In the genomic region with DNA sequence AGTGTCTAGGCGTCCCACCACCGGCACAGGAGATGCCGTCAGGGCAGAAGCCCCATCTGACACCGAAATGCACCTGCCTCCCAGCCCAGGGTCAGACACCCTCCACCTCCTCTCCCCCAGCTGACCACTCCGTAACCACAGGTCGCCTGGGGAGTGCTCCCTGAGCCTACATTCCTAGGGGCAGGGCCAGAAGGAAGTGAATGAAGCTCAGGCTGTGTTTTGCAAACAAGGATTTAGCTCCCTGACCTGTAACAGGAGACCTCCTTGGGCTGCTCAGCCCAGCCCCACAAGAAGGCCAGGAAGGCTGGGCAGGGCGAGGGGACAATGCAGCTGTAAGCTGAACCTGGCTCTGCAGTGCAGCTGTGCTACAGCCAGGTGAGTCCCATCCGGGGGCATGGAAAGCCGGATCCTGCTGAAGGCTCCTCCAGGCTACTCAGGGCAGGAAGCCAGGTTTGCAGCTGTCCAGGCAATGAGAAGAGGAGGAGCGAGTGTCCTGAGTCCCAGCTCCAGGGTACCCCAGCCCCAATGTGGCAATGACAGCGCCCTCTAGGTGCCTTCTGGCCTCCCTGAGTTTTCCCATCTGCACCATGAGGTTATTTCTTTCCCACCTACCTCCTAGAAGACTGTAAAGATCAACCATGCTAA, we compare ENCODE assay signal across 17 cellular contexts. TPM values are rescaled to one million over a fixed set of nuclear protein-coding genes. Genes with fewer than 3 reads are reported as not detected.
DNase-seq lines count a peak whose midpoint lies in the region; ATAC-seq and TF ChIP-seq lines count a peak whose summit lies in the region.
"Had no signal": no experiment of that assay in that cellular context is flagged by ENCODE, and none has a peak within 500 bp of the region (broad histone marks: within the 10 kb centered on the region; RNA-seq: fewer than 3 reads in every experiment).

No MANE protein-coding gene starts in this region.

- POLR2A ChIA-PET in PC-3 (lab: Charles Lee; ENCODE audit: unreplicated experiment): no interaction called here

- H3K9ac ChIP-seq in PC-3 (ENCODE audit: low read length) (no peak overlapping the region), iPS-18a (ENCODE audit: low read length) (peak overlapping the region; percentile 31)
- H3K9ac ChIP-seq: GM23248 had no signal

- no peaks in the 10 kb centered on the region for H3K9me3 ChIP-seq in PC-3 (ENCODE audit: low read length)
- no peaks in the 10 kb centered on the region for H3K9me3 ChIP-seq in iPS-18a (ENCODE audit: control insufficient read depth, low read depth, low read length)
- no peaks in the 10 kb centered on the region for H3K9me3 ChIP-seq in prostate gland

- WGBS in prostate gland: 53% methylated on average over 9 of the region's 11 CpGs

- H3K4me3 ChIP-seq in H7 (ENCODE audit: insufficient read depth, low read depth, low read length) (no peak overlapping the region), PC-3 (ENCODE audit: low read length) (no peak overlapping the region), iPS-18a (ENCODE audit: low read length) (peak overlapping the region; percentile 30), prostate gland (no peak overlapping the region)
- H3K4me3 ChIP-seq: GM23248 had no signal

- H3K27me3 ChIP-seq in H7 (ENCODE audit: control insufficient read depth, insufficient read depth, low read length) (no peaks in the 10 kb centered on the region), PC-3 (ENCODE audit: low read length) (no peaks in the 10 kb centered on the region), iPS-18a (ENCODE audit: control insufficient read depth, insufficient read depth, low read length) (no peaks in the 10 kb centered on the region), prostate gland (replicated peaks; ENCODE audit: insufficient read depth) (no peaks in the 10 kb centered on the region)

- H3K9me2 ChIP-seq in PC-3 (replicated peaks; ENCODE audit: low read length): no peaks in the 10 kb centered on the region

- TF ChIP-seq POLR2A in prostate gland (IDR thresholded peaks at IDR 0.05): no peak

- intact Hi-C loops in PC-3 (cut with micrococcal nuclease): no loop called here
- intact Hi-C loops in prostate gland (cut with DNase I): no loop called here

- TF ChIP-seq CTCF in PC-3 (conservative IDR thresholded peaks at IDR 0.05; ENCODE audit: low read depth, low read length): 0 out of 2 replicates have a peak, but pooled peaks have one; percentile 28
- TF ChIP-seq CTCF in prostate gland (IDR thresholded peaks at IDR 0.05): no peak

- H4K20me1 ChIP-seq in PC-3 (ENCODE audit: low read length): no peaks in the 10 kb centered on the region

- H3K36me3 ChIP-seq in H7 (replicated peaks; ENCODE audit: control insufficient read depth, insufficient read depth, low read length) (no peaks in the 10 kb centered on the region), PC-3 (ENCODE audit: low read depth, low read length) (no peaks in the 10 kb centered on the region; the same call in 1 of the 2 replicates), iPS-18a (ENCODE audit: control insufficient read depth, low read depth, low read length) (no peaks in the 10 kb centered on the region), prostate gland (no peaks in the 10 kb centered on the region)

- ATAC-seq in PC-3: no peak
- ATAC-seq: sciatic nerve had no signal

- H3F3A ChIP-seq in PC-3 (ENCODE audit: low read length, unreplicated experiment): no peaks in the 10 kb centered on the region

- H3K27ac ChIP-seq in PC-3 (ENCODE audit: low read length): no peak overlapping the region
- peak overlapping the region; percentile 46 for H3K27ac ChIP-seq in iPS-18a (ENCODE audit: low read length)
- peak overlapping the region; percentile 6 to 60 for H3K27ac ChIP-seq in prostate gland
- H3K27ac ChIP-seq: GM23248 had no signal

- CTCF ChIA-PET in PC-3 (lab: Charles Lee): no interaction called here

- H3K4me1 ChIP-seq in PC-3 (ENCODE audit: insufficient read depth, low read length): no peaks in the 10 kb centered on the region
- H3K4me1 ChIP-seq in iPS-18a (ENCODE audit: control insufficient read depth, low read depth, low read length): peaks cover 11% of the 10 kb centered on the region
- H3K4me1 ChIP-seq in prostate gland (replicated peaks): no peaks in the 10 kb centered on the region

- no peak overlapping the region for H2AFZ ChIP-seq in PC-3 (ENCODE audit: low read length)
- H2AFZ ChIP-seq: GM23248 had no signal

- no peaks in the 10 kb centered on the region for H3K79me2 ChIP-seq in PC-3 (ENCODE audit: low read length)

- no peak overlapping the region for H3K4me2 ChIP-seq in PC-3 (ENCODE audit: low read length)

- DNase-seq in H7: peak; percentile 84
- DNase-seq in PC-3: no peak
- DNase-seq in prostate gland (ENCODE audit: low spot score): no peak
- no peak for DNase-seq in hypothalamus (lab: John Stamatoyannopoulos, UW)
- no peak for DNase-seq in NCI-H2081 (lab: John Stamatoyannopoulos, UW)
- DNase-seq in NCI-H1930 (lab: John Stamatoyannopoulos, UW): no peak
- DNase-seq: activated CD4-positive, alpha-beta T cell treated with anti-CD3 and anti-CD28 coated beads, Interleukin-2, amount 50 U/mL, for 1 hour; activated T-cell treated with anti-CD3 and anti-CD28 coated beads, Interleukin-2, amount 50 U/mL, for 1 hour; DMS79 treated with DMSO at 0.1 percent for 48 hours; effector CD4-positive, alpha-beta T cell; GM23248; hippocampal formation; NCI-H1105; NCI-H2227 treated with DMSO at 0.1 percent for 48 hours; NK-92 treated with Interleukin-12 subunit alpha and Interleukin-12 subunit beta, amount 100 ng/mL, for 24 hours had no signal

- BruUV-seq in PC-3 (replicated peaks; lab: Mats Ljungman, UMichigan): no TSS peak

RNA-seq across cellular contexts. Expression of a gene that starts 42.1 kb away (rescaled TPM):
- total RNA-seq in H7 (2014; rRNA removed; shearing (Covaris generic)): 26.6 and 27.0 TPM in 2 replicates
- total RNA-seq in PC-3 (2014; rRNA removed) (21.8 and 32.8 TPM in 2 replicates), prostate gland (10 to 100 TPM; 46.2 to 95.0 TPM)

RNA-seq across cellular contexts. Expression of a gene that starts 50.6 kb away (rescaled TPM):
- 3.3 and 11.7 TPM in 2 replicates for total RNA-seq in H7 (2014; rRNA removed; shearing (Covaris generic))
- total RNA-seq in PC-3 (2014; rRNA removed): 3.0 and 4.3 TPM in 2 replicates
- 1 to 10 TPM; 4.3 to 8.3 TPM for total RNA-seq in prostate gland

RNA-seq across cellular contexts. Expression of a gene that starts 50.8 kb away (rescaled TPM):
- 15.7 and 18.6 TPM in 2 replicates for total RNA-seq in H7 (2014; rRNA removed; shearing (Covaris generic))
- total RNA-seq in PC-3 (2014; rRNA removed): 9.1 and 17.9 TPM in 2 replicates
- 10 to 100 TPM; 19.3 to 20.6 TPM for total RNA-seq in prostate gland

RNA-seq across cellular contexts. Expression of a gene that starts 58.4 kb away (rescaled TPM):
- 5.5 and 6.5 TPM in 2 replicates for total RNA-seq in H7 (2014; rRNA removed; shearing (Covaris generic))
- total RNA-seq in PC-3 (2014; rRNA removed) (3.9 and 6.9 TPM in 2 replicates), prostate gland (10 to 100 TPM in 1 of 2 donors, 1 to 10 TPM in 1; 7.9 to 12.2 TPM)
